19 cellular contexts compared by ENCODE assay signal in genomic region chr21:42082501-42083360, GRCh38. TPM values are rescaled to one million over a fixed set of nuclear protein-coding genes. Genes with fewer than 3 reads are reported as not detected.
DNase-seq lines count a peak whose midpoint lies in the region; ATAC-seq, FAIRE-seq and TF ChIP-seq lines count a peak whose summit lies in the region.
"Had no signal": no experiment of that assay in that cellular context is flagged by ENCODE, and none has a peak within 500 bp of the region (broad histone marks: within the 10 kb centered on the region; RNA-seq: fewer than 3 reads in every experiment).

No MANE protein-coding gene starts in this region.

- H3K4me1 ChIP-seq in IMR-90 (ENCODE audit: control insufficient read depth, insufficient read depth, low read length) (no peaks in the 10 kb centered on the region), neural progenitor cell (peaks cover 13% of the 10 kb centered on the region)

- no peak overlapping the region for H2BK5ac ChIP-seq in IMR-90 (ENCODE audit: low read depth, low read length, poor library complexity, severe bottlenecking)

- WGBS in IMR-90 (ENCODE audit: extremely low coverage in 2 of 2, insufficient read length in 1 of 2), 2 experiments, result 83% methylated on average over 8 of the region's 22 CpGs; no CpG with 5 or more reads in 1 of the 2 experiments

- H3K27me3 ChIP-seq in IMR-90 (ENCODE audit: control insufficient read depth, insufficient read depth, low read length) (no peaks in the 10 kb centered on the region; the same call in 1 of the 2 replicates), neural progenitor cell (no peaks in the 10 kb centered on the region)
- no peaks in the 10 kb centered on the region for H3K27me3 ChIP-seq in CD4-positive, alpha-beta T cell (ENCODE audit: control insufficient read depth, insufficient read depth, low read length)

- H2AK9ac ChIP-seq in IMR-90 (replicated peaks; ENCODE audit: low read depth, low read length, poor library complexity), result peak overlapping the region; percentile 18

- H3K27me3 Mint-ChIP-seq in chondrocyte (ENCODE audit: low read depth) (no peaks in the 10 kb centered on the region), neural progenitor cell (ENCODE audit: insufficient read depth, low read depth) (peaks cover 6% of the 10 kb centered on the region)
- H3K27me3 Mint-ChIP-seq in CD4-positive, alpha-beta T cell, result no peaks in the 10 kb centered on the region
- H3K27me3 Mint-ChIP-seq: CD4-positive, alpha-beta memory T cell had no signal

- H2BK15ac ChIP-seq in IMR-90 (ENCODE audit: low read depth, low read length), result no peak overlapping the region

- H4K91ac ChIP-seq in IMR-90 (ENCODE audit: insufficient read depth, low read depth, low read length), result no peak overlapping the region

- no peak overlapping the region for H4K8ac ChIP-seq in IMR-90 (ENCODE audit: low read depth in 2 of 2, low read length in 2 of 2)

- H3K23ac ChIP-seq in IMR-90 (ENCODE audit: low read depth, low read length), result no peak overlapping the region

- no peak overlapping the region for H2AK5ac ChIP-seq in IMR-90 (ENCODE audit: low read depth, low read length)

- H3K9me3 ChIP-seq in IMR-90 (ENCODE audit: control insufficient read depth, insufficient read depth, low read length), result no peaks in the 10 kb centered on the region
- no peaks in the 10 kb centered on the region for H3K9me3 ChIP-seq in neural progenitor cell (ENCODE audit: low read depth)
- H3K9me3 ChIP-seq in CD4-positive, alpha-beta T cell (ENCODE audit: control insufficient read depth, low read length), result no peaks in the 10 kb centered on the region

- no TSS peak for BruUV-seq in IMR-90 (replicated peaks; lab: Mats Ljungman, UMichigan)

- TF ChIP-seq CTCF in IMR-90 (conservative IDR thresholded peaks at IDR 0.05; ENCODE audit: low read depth, low read length) (no peak), chondrocyte (IDR thresholded peaks at IDR 0.05) (no peak), neural progenitor cell (IDR thresholded peaks at IDR 0.05) (no peak)
- no peak for TF ChIP-seq CTCF in CD4-positive, alpha-beta T cell (IDR thresholded peaks at IDR 0.05)

- H3K79me1 ChIP-seq in IMR-90 (ENCODE audit: low read depth in 1 of 2, low read length in 2 of 2), result no peaks in the 10 kb centered on the region

- H3K4me1 Mint-ChIP-seq in chondrocyte (ENCODE audit: low read depth) (peaks cover 23% of the 10 kb centered on the region), neural progenitor cell (peaks cover 36% of the 10 kb centered on the region)
- peaks cover 3% of the 10 kb centered on the region for H3K4me1 Mint-ChIP-seq in stimulated activated effector memory CD8-positive, alpha-beta T cell treated with anti-CD3 and anti-CD28 coated beads, Interleukin-12 subunit alpha, Interleukin-12 subunit beta, amount 100 ng/mL, for 72 hours
- H3K4me1 Mint-ChIP-seq in CD4-positive, alpha-beta T cell (ENCODE audit: low read depth), result no peaks in the 10 kb centered on the region
- H3K4me1 Mint-ChIP-seq: CD4-positive, alpha-beta memory T cell had no signal

- no peak for DNase-seq in IMR-90
- peak; percentile 90 for DNase-seq in chondrocyte (ENCODE audit: low spot score)
- DNase-seq in neural progenitor cell (ENCODE audit: low spot score), result no peak
- no peak for DNase-seq in stimulated activated effector memory CD8-positive, alpha-beta T cell treated with anti-CD3 and anti-CD28 coated beads, Interleukin-12 subunit alpha, Interleukin-12 subunit beta, amount 100 ng/mL, for 72 hours (ENCODE audit: low spot score in 2 of 2)
- DNase-seq in activated CD4-positive, CD25-positive, alpha-beta regulatory T cell (lab: John Stamatoyannopoulos, UW), result no peak
- no peak for DNase-seq in CD4-positive, alpha-beta T cell
- DNase-seq in frontal cortex (ENCODE audit: low spot score in 2 of 2), result no peak
- DNase-seq in NCI-H2081 (lab: John Stamatoyannopoulos, UW), result no peak
- DNase-seq: ACHN; CD4-positive, alpha-beta memory T cell; DMS153; DMS79; GDM1; GOT3 had no signal

- TF ChIP-seq RAD21 in IMR-90 (IDR thresholded peaks at IDR 0.05; ENCODE audit: low read length), result no peak

- H3K56ac ChIP-seq in IMR-90 (ENCODE audit: extremely low read depth, insufficient read depth, low read length), result no peak overlapping the region

- H3K36me3 Mint-ChIP-seq in chondrocyte (ENCODE audit: low read depth) (no peaks in the 10 kb centered on the region), neural progenitor cell (no peaks in the 10 kb centered on the region)
- no peaks in the 10 kb centered on the region for H3K36me3 Mint-ChIP-seq in stimulated activated effector memory CD8-positive, alpha-beta T cell treated with anti-CD3 and anti-CD28 coated beads, Interleukin-12 subunit alpha, Interleukin-12 subunit beta, amount 100 ng/mL, for 72 hours
- H3K36me3 Mint-ChIP-seq in CD4-positive, alpha-beta T cell (ENCODE audit: low read depth), result no peaks in the 10 kb centered on the region
- H3K36me3 Mint-ChIP-seq: CD4-positive, alpha-beta memory T cell had no signal

- no peak overlapping the region for H3K14ac ChIP-seq in IMR-90 (replicated peaks; ENCODE audit: low read depth, low read length)

- CTCF ChIA-PET in IMR-90 (lab: Yijun Ruan, JAX), result no interaction called here
- CTCF ChIA-PET in CD4-positive, alpha-beta T cell (lab: Charles Lee), result interaction anchor here (1.0 kb wide), 1 partner anchor 9 kb away, joined by 3 read pairs; no protein-coding TSS in a partner anchor

- H3K4me3 ChIP-seq in IMR-90 (ENCODE audit: insufficient read depth, low read depth, low read length) (no peak overlapping the region), neural progenitor cell (no peak overlapping the region)

- no peak for TF ChIP-seq POLR2A in IMR-90 (IDR thresholded peaks at IDR 0.05; ENCODE audit: low read depth, low read length)

- H3K9me3 Mint-ChIP-seq in chondrocyte (ENCODE audit: low read depth), result no peaks in the 10 kb centered on the region
- no peaks in the 10 kb centered on the region for H3K9me3 Mint-ChIP-seq in neural progenitor cell
- no peaks in the 10 kb centered on the region for H3K9me3 Mint-ChIP-seq in stimulated activated effector memory CD8-positive, alpha-beta T cell treated with anti-CD3 and anti-CD28 coated beads, Interleukin-12 subunit alpha, Interleukin-12 subunit beta, amount 100 ng/mL, for 72 hours
- no peaks in the 10 kb centered on the region for H3K9me3 Mint-ChIP-seq in CD4-positive, alpha-beta T cell
- H3K9me3 Mint-ChIP-seq: CD4-positive, alpha-beta memory T cell had no signal

- dilution Hi-C loops in IMR-90 (cut with HindIII; ENCODE audit: low sequenced_read_pairs, unreplicated experiment), result no loop called here

- no peak for ATAC-seq in IMR-90 (ENCODE audit: low read depth)
- ATAC-seq in stimulated activated effector memory CD8-positive, alpha-beta T cell treated with anti-CD3 and anti-CD28 coated beads, Interleukin-12 subunit alpha, Interleukin-12 subunit beta, amount 100 ng/mL, for 72 hours, result peak; percentile 29
- ATAC-seq in CD4-positive, alpha-beta T cell (ENCODE audit: poor library complexity), result no peak
- ATAC-seq: HCT116 had no signal

- no peak overlapping the region for H3K9ac ChIP-seq in IMR-90 (ENCODE audit: low read depth, low read length)
- H3K9ac ChIP-seq in neural progenitor cell, result no peak overlapping the region

- no peaks in the 10 kb centered on the region for H3K79me2 ChIP-seq in neural progenitor cell (ENCODE audit: low read depth)

- H3K27ac Mint-ChIP-seq in chondrocyte (ENCODE audit: unreplicated experiment), result no peak overlapping the region
- H3K27ac Mint-ChIP-seq in neural progenitor cell, result peak overlapping the region; percentile 42
- H3K27ac Mint-ChIP-seq in stimulated activated effector memory CD8-positive, alpha-beta T cell treated with anti-CD3 and anti-CD28 coated beads, Interleukin-12 subunit alpha, Interleukin-12 subunit beta, amount 100 ng/mL, for 72 hours, result peak overlapping the region; percentile 69
- H3K27ac Mint-ChIP-seq in CD4-positive, alpha-beta T cell, result no peak overlapping the region

- H3K27ac ChIP-seq in IMR-90 (ENCODE audit: insufficient read depth, low read length), result no peak overlapping the region
- no peak overlapping the region for H3K27ac ChIP-seq in neural progenitor cell
- H3K27ac ChIP-seq in CD4-positive, alpha-beta T cell (ENCODE audit: low read depth, low read length), result no peak overlapping the region
- H3K27ac ChIP-seq: C4-2B had no signal

- H3K36me3 ChIP-seq in IMR-90 (ENCODE audit: control insufficient read depth, insufficient read depth, low read length), result no peaks in the 10 kb centered on the region
- H3K36me3 ChIP-seq in neural progenitor cell, result no peaks in the 10 kb centered on the region

- H3K4me2 ChIP-seq in IMR-90 (ENCODE audit: low read depth, low read length) (no peak overlapping the region), neural progenitor cell (no peak overlapping the region)

- no peak overlapping the region for H2BK120ac ChIP-seq in IMR-90 (ENCODE audit: low read depth, low read length)

- in situ Hi-C loops in IMR-90 (cut with MboI; ENCODE audit: low sequenced_read_pairs), result no loop called here

- intact Hi-C loops in IMR-90 (cut with micrococcal nuclease), result no loop called here
- intact Hi-C loops in CD4-positive, alpha-beta T cell (cut with DNase I, micrococcal nuclease), result no loop called here

- no peak overlapping the region for H2AFZ ChIP-seq in IMR-90 (replicated peaks; ENCODE audit: low read length, poor library complexity)
- no peak overlapping the region for H2AFZ ChIP-seq in neural progenitor cell (replicated peaks)

- FAIRE-seq in frontal cortex (lab: Jason Lieb, UNC), result no peak
- FAIRE-seq: A204.1, GM12892, GM18507 had no signal

- no peaks in the 10 kb centered on the region for H3F3A ChIP-seq in neural progenitor cell (ENCODE audit: low read depth)

- H3K4me3 Mint-ChIP-seq in chondrocyte (ENCODE audit: unreplicated experiment), result no peak overlapping the region
- H3K4me3 Mint-ChIP-seq in neural progenitor cell, result no peak overlapping the region
- H3K4me3 Mint-ChIP-seq in stimulated activated effector memory CD8-positive, alpha-beta T cell treated with anti-CD3 and anti-CD28 coated beads, Interleukin-12 subunit alpha, Interleukin-12 subunit beta, amount 100 ng/mL, for 72 hours, result no peak overlapping the region
- no peak overlapping the region for H3K4me3 Mint-ChIP-seq in CD4-positive, alpha-beta T cell

- H3K18ac ChIP-seq in IMR-90 (ENCODE audit: low read depth, low read length), result no peak overlapping the region

- H4K20me1 ChIP-seq in IMR-90 (ENCODE audit: insufficient read depth, low read length), result no peaks in the 10 kb centered on the region
- H4K20me1 ChIP-seq in neural progenitor cell (ENCODE audit: low read depth), result no peaks in the 10 kb centered on the region

- POLR2A ChIA-PET in IMR-90 (lab: Charles Lee; ENCODE audit: unreplicated experiment), result no interaction called here
- POLR2A ChIA-PET in CD4-positive, alpha-beta T cell (lab: Charles Lee), result no interaction called here

- no peak overlapping the region for H4K5ac ChIP-seq in IMR-90 (ENCODE audit: low read depth, low read length)

- H3K9me1 ChIP-seq in IMR-90 (ENCODE audit: insufficient read depth, low read length), result no peaks in the 10 kb centered on the region

- no peak overlapping the region for H3K4ac ChIP-seq in IMR-90 (ENCODE audit: low read depth, low read length)

- no peak overlapping the region for H2BK20ac ChIP-seq in IMR-90 (ENCODE audit: low read depth, low read length)

RNA-seq across cellular contexts. Expression of gene UMODL1, which starts 11.6 kb away (rescaled TPM):
- total RNA-seq in IMR-90 (2012; rRNA removed), result not detected in 2 replicates
- polyA plus RNA-seq in IMR-90 (2012; rRNA removed), result 0.02 TPM in 1 of 2 replicates, not detected in the other
- 0.03 TPM in 1 of 2 replicates, not detected in the other for polyA plus RNA-seq in IMR-90 (2012; cell fraction: cytosol; rRNA removed)
- 0.04 and 0.07 TPM in 2 replicates for polyA plus RNA-seq in IMR-90 (2012; cell fraction: nucleus; rRNA removed; ENCODE audit: low replicate concordance)
- 0.29 TPM in 1 of 3 replicates, not detected in the others for total RNA-seq in chondrocyte
- 0.09 TPM in 1 of 2 replicates, not detected in the other for total RNA-seq in neural progenitor cell (ENCODE audit: low replicate concordance)
- total RNA-seq in CD4-positive, alpha-beta T cell, result under 1 TPM; 0.42 to 0.49 TPM
- total RNA-seq in frontal cortex, result not detected

Comparison
In these comparisons a context has a peak if more than half of its experiments do, and no peak if none do; other contexts are left out.
1. H3K27ac Mint-ChIP-seq: peak in neural progenitor cell (single experiment) and stimulated activated effector memory CD8-positive, alpha-beta T cell treated with anti-CD3 and anti-CD28 coated beads, Interleukin-12 subunit alpha, Interleukin-12 subunit beta, amount 100 ng/mL, for 72 hours (single experiment); none in chondrocyte (single experiment) and CD4-positive, alpha-beta T cell (single experiment).